8 cellular contexts compared by ENCODE assay signal in the genomic region with DNA sequence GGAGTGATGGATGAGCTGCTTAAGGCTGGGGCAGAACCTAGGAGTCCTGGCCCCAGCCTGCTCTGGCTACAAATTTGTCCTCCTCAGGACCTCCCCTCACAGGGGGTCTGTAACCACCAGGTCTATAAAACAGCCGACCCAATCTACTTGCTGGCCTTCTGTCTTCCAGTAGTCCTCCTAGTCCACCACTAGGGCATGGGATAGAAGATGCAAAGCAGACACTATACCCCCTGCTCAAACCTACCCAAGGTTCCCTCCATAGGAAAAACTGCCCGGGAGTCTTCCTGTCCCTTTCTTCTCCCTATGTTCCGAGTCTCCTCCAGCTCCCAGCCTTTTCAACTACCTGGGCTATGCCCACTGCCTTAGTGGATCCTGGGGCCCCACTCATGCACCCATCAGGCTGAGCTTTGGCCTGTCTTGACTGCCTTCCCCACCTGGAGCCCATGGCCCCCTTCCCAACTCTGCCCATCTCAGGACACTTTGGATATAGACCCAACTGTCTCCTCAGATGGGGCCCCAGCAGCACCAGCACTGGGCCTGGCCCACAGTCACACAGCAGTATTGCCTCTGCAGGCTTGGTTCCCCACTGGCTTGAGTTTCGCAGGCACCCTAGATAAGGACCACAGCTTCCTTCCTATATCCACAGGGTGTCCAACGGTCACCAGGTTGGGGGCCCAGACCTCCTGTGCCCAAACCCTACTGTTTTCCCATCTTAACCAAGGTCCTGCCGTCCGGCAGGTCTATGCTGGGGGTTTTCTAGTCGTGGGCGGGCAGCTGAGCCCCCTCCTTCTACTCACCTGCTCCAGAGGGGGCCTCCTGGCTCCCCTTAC. TPM values are rescaled to one million over a fixed set of nuclear protein-coding genes. Genes with fewer than 3 reads are reported as not detected.
DNase-seq lines count a peak whose midpoint lies in the region; ATAC-seq, FAIRE-seq and TF ChIP-seq lines count a peak whose summit lies in the region.

No MANE protein-coding gene starts in this region.

- H3K4me3 ChIP-seq in kidney (ENCODE audit: low read length in 2 of 2): peak overlapping the region; percentile 74 to 92

- peaks cover 3 to 6% of the 10 kb centered on the region in 2 donors for H3K36me3 ChIP-seq in kidney (ENCODE audit: control insufficient read depth in 1 of 2, insufficient read depth in 2 of 2, low read length in 2 of 2)

- ATAC-seq in activated naive CD4-positive, alpha-beta T cell treated with anti-CD3 and anti-CD28 coated beads, Interleukin-2, amount 50 U/mL, for 72 hours: no peak
- ATAC-seq in GM18868 (IDR thresholded peaks at IDR 0.05; ENCODE audit: unreplicated experiment): no peak

- intact Hi-C loops in activated naive CD4-positive, alpha-beta T cell treated with anti-CD3 and anti-CD28 coated beads for 36 hours (cut with micrococcal nuclease): loop anchor here (2.0 kb wide), 2 partner anchors 51 to 357 kb away; partner anchors contain the start of gene RBM6
- intact Hi-C loops in kidney (cut with DNase I): no loop called here

- peaks cover 20 to 38% of the 10 kb centered on the region in 2 donors for H3K4me1 ChIP-seq in kidney (ENCODE audit: control insufficient read depth in 1 of 2, insufficient read depth in 1 of 2, low read depth in 1 of 2, low read length in 2 of 2)

- TF ChIP-seq CTCF in kidney (IDR thresholded peaks at IDR 0.05; ENCODE audit: borderline replicate concordance, extremely low read depth, insufficient read depth): no peak
- peak; percentile 47 for TF ChIP-seq CTCF in type B pancreatic cell (conservative IDR thresholded peaks at IDR 0.05)

- no peak for FAIRE-seq in kidney (lab: Jason Lieb, UNC)

- DNase-seq in activated naive CD4-positive, alpha-beta T cell treated with anti-CD3 and anti-CD28 coated beads for 36 hours: no peak
- no peak for DNase-seq in activated naive CD4-positive, alpha-beta T cell (lab: John Stamatoyannopoulos, UW)
- no peak for DNase-seq in activated naive CD4-positive, alpha-beta T cell treated with anti-CD3 and anti-CD28 coated beads, Interleukin-2, amount 50 U/mL, for 72 hours (ENCODE audit: low spot score in 2 of 2)
- no peak for DNase-seq in kidney
- DNase-seq in type B pancreatic cell (ENCODE audit: extremely low spot score, unreplicated experiment): no peak
- no peak for DNase-seq in NCI-H146 (lab: John Stamatoyannopoulos, UW)
- DNase-seq in NCI-H345 treated with DMSO at 0.1 percent for 48 hours (lab: John Stamatoyannopoulos, UW; ENCODE audit: unreplicated experiment): no peak

- no peaks in the 10 kb centered on the region for H3K9me3 Mint-ChIP-seq in activated naive CD4-positive, alpha-beta T cell treated with anti-CD3 and anti-CD28 coated beads for 36 hours
- no peaks in the 10 kb centered on the region for H3K9me3 Mint-ChIP-seq in activated naive CD4-positive, alpha-beta T cell treated with anti-CD3 and anti-CD28 coated beads, Interleukin-2, amount 50 U/mL, for 72 hours
- no peaks in the 10 kb centered on the region for H3K9me3 Mint-ChIP-seq in type B pancreatic cell

- no peaks in the 10 kb centered on the region for H3K9me3 ChIP-seq in kidney (ENCODE audit: control insufficient read depth in 1 of 2, low read length in 2 of 2)

- H3K4me3 Mint-ChIP-seq in activated naive CD4-positive, alpha-beta T cell treated with anti-CD3 and anti-CD28 coated beads for 36 hours: peak overlapping the region; percentile 99
- peak overlapping the region; percentile 98 for H3K4me3 Mint-ChIP-seq in type B pancreatic cell

- CTCF ChIA-PET in activated naive CD4-positive, alpha-beta T cell treated with anti-CD3 and anti-CD28 coated beads for 36 hours (lab: Charles Lee): interaction anchor here (0.7 to 2.3 kb wide), 4 partner anchors 17 to 70 kb away, joined by 3 to 9 read pairs (median 6); no protein-coding TSS in a partner anchor

- peak overlapping the region; percentile 76 to 94 for H3K9ac ChIP-seq in kidney (ENCODE audit: low read length in 2 of 2)

- H3K27me3 Mint-ChIP-seq in activated naive CD4-positive, alpha-beta T cell treated with anti-CD3 and anti-CD28 coated beads for 36 hours (ENCODE audit: low read depth): no peaks in the 10 kb centered on the region
- H3K27me3 Mint-ChIP-seq in type B pancreatic cell: no peaks in the 10 kb centered on the region

- peaks cover 25% of the 10 kb centered on the region for H3K4me1 Mint-ChIP-seq in activated naive CD4-positive, alpha-beta T cell treated with anti-CD3 and anti-CD28 coated beads for 36 hours (ENCODE audit: low read depth)
- H3K4me1 Mint-ChIP-seq in type B pancreatic cell (ENCODE audit: unreplicated experiment): peaks cover 18% of the 10 kb centered on the region

- H3K27ac Mint-ChIP-seq in activated naive CD4-positive, alpha-beta T cell treated with anti-CD3 and anti-CD28 coated beads for 36 hours: peak overlapping the region; percentile 97
- H3K27ac Mint-ChIP-seq in activated naive CD4-positive, alpha-beta T cell treated with anti-CD3 and anti-CD28 coated beads, Interleukin-2, amount 50 U/mL, for 72 hours: peak overlapping the region; percentile 44 to 89
- H3K27ac Mint-ChIP-seq in type B pancreatic cell: peak overlapping the region; percentile 46

- H3K27ac ChIP-seq in kidney (ENCODE audit: low read depth in 2 of 2, low read length in 2 of 2): peak overlapping the region; percentile 94

- peaks cover 2% of the 10 kb centered on the region for H3K36me3 Mint-ChIP-seq in activated naive CD4-positive, alpha-beta T cell treated with anti-CD3 and anti-CD28 coated beads for 36 hours (ENCODE audit: low read depth)
- H3K36me3 Mint-ChIP-seq in activated naive CD4-positive, alpha-beta T cell treated with anti-CD3 and anti-CD28 coated beads, Interleukin-2, amount 50 U/mL, for 72 hours: peaks cover 0 to 4% of the 10 kb centered on the region in 2 donors
- no peaks in the 10 kb centered on the region for H3K36me3 Mint-ChIP-seq in type B pancreatic cell

RNA-seq across cellular contexts. Expression of gene HYAL3, which starts 1.1 kb away (rescaled TPM):
- under 1 TPM; 0.74 to 0.88 TPM for total RNA-seq in activated naive CD4-positive, alpha-beta T cell treated with anti-CD3 and anti-CD28 coated beads for 36 hours
- total RNA-seq in activated naive CD4-positive, alpha-beta T cell treated with anti-CD3 and anti-CD28 coated beads, Interleukin-2, amount 50 U/mL, for 72 hours: 1 to 10 TPM; 4.3 to 6.6 TPM
- 2.0 TPM for total RNA-seq in kidney
- 3.2 TPM for polyA plus RNA-seq in kidney (ENCODE audit: insufficient read depth, low read depth, low replicate concordance)
- 2.9 and 4.0 TPM in 2 replicates for total RNA-seq in type B pancreatic cell (ENCODE audit: low replicate concordance)

RNA-seq across cellular contexts. Expression of gene NAA80, which starts 1.1 kb away (rescaled TPM):
- total RNA-seq in activated naive CD4-positive, alpha-beta T cell treated with anti-CD3 and anti-CD28 coated beads for 36 hours: 10 to 100 TPM in 1 of 2 experiments, 1 to 10 TPM in 1; 7.9 to 10.5 TPM
- total RNA-seq in activated naive CD4-positive, alpha-beta T cell treated with anti-CD3 and anti-CD28 coated beads, Interleukin-2, amount 50 U/mL, for 72 hours: 10 to 100 TPM; 19.4 to 26.0 TPM
- total RNA-seq in kidney (10.7 TPM), type B pancreatic cell (ENCODE audit: low replicate concordance) (12.9 and 13.0 TPM in 2 replicates)
- polyA plus RNA-seq in kidney (ENCODE audit: insufficient read depth, low read depth, low replicate concordance): 8.7 TPM

RNA-seq across cellular contexts. Expression of gene HYAL1, which starts 5.3 kb away (rescaled TPM):
- total RNA-seq in activated naive CD4-positive, alpha-beta T cell treated with anti-CD3 and anti-CD28 coated beads for 36 hours: not detected
- total RNA-seq in activated naive CD4-positive, alpha-beta T cell treated with anti-CD3 and anti-CD28 coated beads, Interleukin-2, amount 50 U/mL, for 72 hours: under 1 TPM in 1 of 2 donors, not detected in 1; 0.39 TPM
- total RNA-seq in kidney (47.5 TPM), type B pancreatic cell (ENCODE audit: low replicate concordance) (2.3 and 3.7 TPM in 2 replicates)
- polyA plus RNA-seq in kidney (ENCODE audit: insufficient read depth, low read depth, low replicate concordance): 126 TPM

RNA-seq across cellular contexts. Expression of gene IFRD2, which starts 5.9 kb away (rescaled TPM):
- total RNA-seq in activated naive CD4-positive, alpha-beta T cell treated with anti-CD3 and anti-CD28 coated beads for 36 hours: 100 to 1,000 TPM; 117 to 125 TPM
- 100 to 1,000 TPM in 1 of 2 donors, 10 to 100 TPM in 1; 63.8 to 100 TPM for total RNA-seq in activated naive CD4-positive, alpha-beta T cell treated with anti-CD3 and anti-CD28 coated beads, Interleukin-2, amount 50 U/mL, for 72 hours
- total RNA-seq in kidney: 78.1 TPM
- 54.1 TPM for polyA plus RNA-seq in kidney (ENCODE audit: insufficient read depth, low read depth, low replicate concordance)
- total RNA-seq in type B pancreatic cell (ENCODE audit: low replicate concordance): 60.9 and 80.5 TPM in 2 replicates

RNA-seq across cellular contexts. Expression of gene LSMEM2, which starts 19.2 kb away (rescaled TPM):
- total RNA-seq in activated naive CD4-positive, alpha-beta T cell treated with anti-CD3 and anti-CD28 coated beads for 36 hours: not detected
- total RNA-seq in activated naive CD4-positive, alpha-beta T cell treated with anti-CD3 and anti-CD28 coated beads, Interleukin-2, amount 50 U/mL, for 72 hours: not detected
- 0.22 TPM for total RNA-seq in kidney
- polyA plus RNA-seq in kidney (ENCODE audit: insufficient read depth, low read depth, low replicate concordance): 0.62 TPM
- not detected in 2 replicates for total RNA-seq in type B pancreatic cell (ENCODE audit: low replicate concordance)

Comparison
In these comparisons a context has a peak if more than half of its experiments do, and no peak if none do; other contexts are left out.
1. H3K27ac Mint-ChIP-seq: peak in every context shown above with its lines; median percentile 97 in activated naive CD4-positive, alpha-beta T cell treated with anti-CD3 and anti-CD28 coated beads for 36 hours; 66 in activated naive CD4-positive, alpha-beta T cell treated with anti-CD3 and anti-CD28 coated beads, Interleukin-2, amount 50 U/mL, for 72 hours; 46 in type B pancreatic cell.
2. RNA of gene HYAL1, which starts 5.3 kb away (total RNA-seq): 47.5 TPM in kidney (single experiment); 2.3 to 3.7 TPM in type B pancreatic cell, 0.39 TPM in activated naive CD4-positive, alpha-beta T cell treated with anti-CD3 and anti-CD28 coated beads, Interleukin-2, amount 50 U/mL, for 72 hours and not detected in activated naive CD4-positive, alpha-beta T cell treated with anti-CD3 and anti-CD28 coated beads for 36 hours; every median in the first group is over 10 times any median in the second.